10 cellular contexts compared by ENCODE assay signal in genomic region chr22:44455151-44455962, GRCh38.
A peak's percentile ranks its signal among the peaks of the same experiment; 100 is the strongest.
DNase-seq lines count a peak whose midpoint lies in the region; ATAC-seq lines count a peak whose summit lies in the region.
"Had no signal": no experiment of that assay in that cellular context is flagged by ENCODE, and none has a peak within 500 bp of the region (broad histone marks: within the 10 kb centered on the region; RNA-seq: fewer than 3 reads in every experiment).

No MANE protein-coding gene starts in this region.

- no peak for ATAC-seq in GM18502 (IDR thresholded peaks at IDR 0.05; ENCODE audit: poor library complexity, unreplicated experiment)
- ATAC-seq in HG02571 (IDR thresholded peaks at IDR 0.05; ENCODE audit: unreplicated experiment), result no peak
- ATAC-seq in GM19467 (IDR thresholded peaks at IDR 0.05; ENCODE audit: unreplicated experiment), result no peak

- peak in 2 of 3 donors; percentile 14 to 27 for DNase-seq in stimulated activated CD4-positive, alpha-beta T cell treated with anti-CD3 and anti-CD28 coated beads, Interleukin-12 subunit alpha, Interleukin-12 subunit beta, amount 100 ng/mL, for 48 hours (ENCODE audit: low read depth in 2 of 3, low spot score in 1 of 3)
- no peak for DNase-seq in stimulated activated CD4-positive, alpha-beta T cell treated with anti-CD3 and anti-CD28 coated beads, Interleukin-12 subunit alpha, Interleukin-12 subunit beta, amount 100 ng/mL, for 4 hours
- peak; percentile 54 for DNase-seq in activated CD8-positive, alpha-beta memory T cell treated with anti-CD3 and anti-CD28 coated beads, Interleukin-2, amount 50 U/mL, for 4 hours
- DNase-seq in left kidney (ENCODE audit: low read depth, low spot score) (peak; percentile 48), HK-2 (ENCODE audit: unreplicated experiment) (no peak)
- DNase-seq: cortex of kidney, left cardiac atrium had no signal

Comparison
In these comparisons a context has a peak if more than half of its experiments do, and no peak if none do; other contexts are left out.
1. DNase-seq: peak in stimulated activated CD4-positive, alpha-beta T cell treated with anti-CD3 and anti-CD28 coated beads, Interleukin-12 subunit alpha, Interleukin-12 subunit beta, amount 100 ng/mL, for 48 hours (2 of 3), activated CD8-positive, alpha-beta memory T cell treated with anti-CD3 and anti-CD28 coated beads, Interleukin-2, amount 50 U/mL, for 4 hours (single experiment) and left kidney (single experiment); none in stimulated activated CD4-positive, alpha-beta T cell treated with anti-CD3 and anti-CD28 coated beads, Interleukin-12 subunit alpha, Interleukin-12 subunit beta, amount 100 ng/mL, for 4 hours (single experiment) and HK-2 (single experiment).